Comparison of ENCODE assay signal across 3 cellular contexts in genomic region chr5:143566139-143566538, GRCh38.
"Had no signal": no experiment of that assay in that cellular context is flagged by ENCODE, and none has a peak within 500 bp of the region (broad histone marks: within the 10 kb centered on the region; RNA-seq: fewer than 3 reads in every experiment).

No MANE protein-coding gene starts in this region.

- H3K4me3 ChIP-seq: GM23338 had no signal

- ATAC-seq: GM23338 had no signal

- DNase-seq: H9, HCEC 1CT had no signal

- H3K4me2 ChIP-seq: GM23338 had no signal
